Comparison of ENCODE assay signal across 14 cellular contexts in genomic region chr11:131889760-131890620, GRCh38.
A peak's percentile ranks its signal among the peaks of the same experiment; 100 is the strongest.
DNase-seq lines count a peak whose midpoint lies in the region; ATAC-seq and TF ChIP-seq lines count a peak whose summit lies in the region.
"Had no signal": no experiment of that assay in that cellular context is flagged by ENCODE, and none has a peak within 500 bp of the region (broad histone marks: within the 10 kb centered on the region; RNA-seq: fewer than 3 reads in every experiment).

No MANE protein-coding gene starts in this region.

- peak overlapping the region; percentile 31; the same call in 1 of the 2 replicates for H3K27ac ChIP-seq in SK-N-MC
- peak overlapping the region; percentile 62 for H3K27ac ChIP-seq in right cardiac atrium (ENCODE audit: low read length)
- H3K27ac ChIP-seq in upper lobe of right lung = no peak overlapping the region
- H3K27ac ChIP-seq: ovary had no signal

- no peak for TF ChIP-seq CTCF in upper lobe of right lung (IDR thresholded peaks at IDR 0.05)

- ATAC-seq in right cardiac atrium (no peak), GM19455 (IDR thresholded peaks at IDR 0.05; ENCODE audit: unreplicated experiment) (no peak), upper lobe of right lung (no peak)
- ATAC-seq: left colon had no signal

- intact Hi-C loops in right cardiac atrium (cut with DNase I) = loop anchor here in 1 of 4 donors (10.0 kb wide), 1 partner anchor 235 kb away; no protein-coding TSS in a partner anchor
- intact Hi-C loops in upper lobe of right lung (cut with DNase I) = no loop called here

- DNase-seq in NCI-H82 (lab: John Stamatoyannopoulos, UW) (peak; percentile 8), NCI-H82 treated with DMSO at 0.1 percent for 48 hours (lab: John Stamatoyannopoulos, UW; ENCODE audit: unreplicated experiment) (no peak), SK-N-MC (ENCODE audit: low read depth, low spot score) (no peak), right cardiac atrium (no peak), GF-D8 (lab: John Stamatoyannopoulos, UW) (no peak), upper lobe of right lung (no peak)
- DNase-seq: activated naive CD4-positive, alpha-beta T cell; DND-41; left colon; MV-4-11; NK-92 treated with Interleukin-12 subunit alpha and Interleukin-12 subunit beta, amount 100 ng/mL, for 24 hours; ovary had no signal

- H3K4me3 ChIP-seq in SK-N-MC (no peak overlapping the region), right cardiac atrium (ENCODE audit: low read length) (no peak overlapping the region), skeletal muscle satellite cell (ENCODE audit: low read length) (no peak overlapping the region), upper lobe of right lung (no peak overlapping the region)
- H3K4me3 ChIP-seq: ovary had no signal

- peak overlapping the region; percentile 10 for H3K9ac ChIP-seq in SK-N-MC (ENCODE audit: insufficient read length)
- H3K9ac ChIP-seq in skeletal muscle satellite cell (ENCODE audit: low read depth, low read length) = peak overlapping the region; percentile 75

- WGBS in right cardiac atrium = 58% methylated on average over 4 of the region's 4 CpGs

- H3K4me2 ChIP-seq in skeletal muscle satellite cell (ENCODE audit: low read length) = peak overlapping the region; percentile 26

- H3K27me3 ChIP-seq in right cardiac atrium (ENCODE audit: control insufficient read depth, insufficient read depth) (no peaks in the 10 kb centered on the region), skeletal muscle satellite cell (ENCODE audit: control insufficient read depth, insufficient read depth, low read length) (no peaks in the 10 kb centered on the region), upper lobe of right lung (peaks cover 8% of the 10 kb centered on the region)
- H3K27me3 ChIP-seq: ovary had no signal

- H3K36me3 ChIP-seq in SK-N-MC (ENCODE audit: insufficient read depth, low read length) (no peaks in the 10 kb centered on the region), skeletal muscle satellite cell (ENCODE audit: insufficient read depth, low read length) (no peaks in the 10 kb centered on the region), upper lobe of right lung (no peaks in the 10 kb centered on the region)
- H3K36me3 ChIP-seq: ovary had no signal

- H3K9me3 ChIP-seq in SK-N-MC (ENCODE audit: low read depth, low read length) (no peaks in the 10 kb centered on the region), right cardiac atrium (ENCODE audit: control insufficient read depth, low read length) (no peaks in the 10 kb centered on the region), skeletal muscle satellite cell (replicated peaks; ENCODE audit: low read length) (no peaks in the 10 kb centered on the region), upper lobe of right lung (no peaks in the 10 kb centered on the region)
- H3K9me3 ChIP-seq: ovary had no signal

- peaks cover 4% of the 10 kb centered on the region for H3K4me1 ChIP-seq in right cardiac atrium (ENCODE audit: control insufficient read depth, insufficient read depth, low read length)
- H3K4me1 ChIP-seq in skeletal muscle satellite cell (ENCODE audit: control insufficient read depth, insufficient read depth, low read length) = peaks cover 42% of the 10 kb centered on the region
- H3K4me1 ChIP-seq in upper lobe of right lung = no peaks in the 10 kb centered on the region
